ENCODE assay signal across 8 cellular contexts in genomic region chr19:44745386-44745831, GRCh38. TPM values are rescaled to one million over a fixed set of nuclear protein-coding genes. Genes with fewer than 3 reads are reported as not detected.
DNase-seq lines count a peak whose midpoint lies in the region; ATAC-seq and TF ChIP-seq lines count a peak whose summit lies in the region.

No MANE protein-coding gene starts in this region.

- no peak overlapping the region for H3K9ac ChIP-seq in trophoblast cell (ENCODE audit: low read length)

- ATAC-seq in HG03139 (IDR thresholded peaks at IDR 0.05; ENCODE audit: unreplicated experiment) = no peak

- H4K12ac ChIP-seq in trophoblast cell (ENCODE audit: low read depth, low read length) = no peak overlapping the region

- no peak overlapping the region for H2BK5ac ChIP-seq in trophoblast cell (ENCODE audit: low read depth, low read length, poor library complexity)

- CTCF ChIA-PET in RWPE1 (lab: Yijun Ruan, JAX) = interaction anchor here (0.6 to 1.9 kb wide), 2 partner anchors 21 to 311 kb away, joined by 3 to 11 read pairs; no protein-coding TSS in a partner anchor

- no peak overlapping the region for H2AK5ac ChIP-seq in trophoblast cell (ENCODE audit: low read length)

- no peak overlapping the region for H4K8ac ChIP-seq in trophoblast cell (ENCODE audit: low read depth, low read length)

- H3K23ac ChIP-seq in trophoblast cell (ENCODE audit: low read length) = no peak overlapping the region

- no peak overlapping the region for H2BK12ac ChIP-seq in trophoblast cell (ENCODE audit: low read length)

- H3K79me1 ChIP-seq in trophoblast cell (ENCODE audit: low read length) = peaks cover 4% of the 10 kb centered on the region

- peaks cover 6% of the 10 kb centered on the region for H3K9me3 ChIP-seq in trophoblast cell (ENCODE audit: insufficient read depth, low read depth, low read length)

- H3K4ac ChIP-seq in trophoblast cell (ENCODE audit: low read depth, low read length) = no peak overlapping the region

- peaks cover 6% of the 10 kb centered on the region for H3K27me3 ChIP-seq in trophoblast cell (ENCODE audit: insufficient read depth, low read length)

- POLR2A ChIA-PET in RWPE1 (lab: Yijun Ruan, JAX; ENCODE audit: low non-redundant PET) = no interaction called here

- H2BK120ac ChIP-seq in trophoblast cell (ENCODE audit: insufficient read depth, low read length, poor library complexity) = no peak overlapping the region

- H3K36me3 ChIP-seq in trophoblast cell (ENCODE audit: control insufficient read depth in 1 of 2, insufficient read depth in 2 of 2, low read length in 2 of 2) = no peaks in the 10 kb centered on the region

- peaks cover 12 to 14% of the 10 kb centered on the region in 2 experiments for H3K4me1 ChIP-seq in trophoblast cell (ENCODE audit: control insufficient read depth in 1 of 2, insufficient read depth in 2 of 2, low read length in 2 of 2)

- no peak overlapping the region for H3K14ac ChIP-seq in trophoblast cell (ENCODE audit: low read length)

- no peak overlapping the region for H3K4me3 ChIP-seq in fibroblast of pulmonary artery (replicated peaks; ENCODE audit: low read depth, low read length)
- no peak overlapping the region for H3K4me3 ChIP-seq in trophoblast cell (ENCODE audit: low read depth, low read length)

- peak overlapping the region; percentile 98 for H3K27ac ChIP-seq in RWPE1
- H3K27ac ChIP-seq in trophoblast cell (ENCODE audit: low read depth, low read length) = no peak overlapping the region

- H4K91ac ChIP-seq in trophoblast cell (ENCODE audit: low read depth, low read length) = no peak overlapping the region

- H3K79me2 ChIP-seq in trophoblast cell (ENCODE audit: control insufficient read depth, insufficient read depth, low read length, poor library complexity) = no peaks in the 10 kb centered on the region

- peak; percentile 61 for DNase-seq in COLO668 (lab: John Stamatoyannopoulos, UW; ENCODE audit: unreplicated experiment)
- DNase-seq in RWPE1 (ENCODE audit: low spot score) = no peak
- DNase-seq in fibroblast of pulmonary artery (ENCODE audit: low read depth) = peak; percentile 92
- peak; percentile 60 to 63 for DNase-seq in trophoblast cell
- no peak for DNase-seq in occipital lobe (lab: John Stamatoyannopoulos, UW)
- no peak for DNase-seq in COR-L47 (lab: John Stamatoyannopoulos, UW)
- DNase-seq in pons (ENCODE audit: low spot score) = no peak

- H3K4me2 ChIP-seq in trophoblast cell (ENCODE audit: low read length) = no peak overlapping the region

- TF ChIP-seq CTCF in RWPE1 (conservative IDR thresholded peaks at IDR 0.05; ENCODE audit: low read depth) (no peak), fibroblast of pulmonary artery (IDR thresholded peaks at IDR 0.05; ENCODE audit: low read length, missing control alignments) (no peak)

- H3K18ac ChIP-seq in trophoblast cell (ENCODE audit: low read length) = no peak overlapping the region

- H2AFZ ChIP-seq in trophoblast cell (ENCODE audit: insufficient read depth, low read length, poor library complexity) = no peak overlapping the region

- WGBS in trophoblast cell (ENCODE audit: extremely low coverage, insufficient coverage, insufficient read length) = no CpG with 5 or more reads among the region's 9 CpGs

RNA-seq across cellular contexts. Expression of gene BCL3, which starts 3.1 kb away (rescaled TPM):
- 1.7 and 2.0 TPM in 2 replicates for polyA plus RNA-seq in trophoblast cell (2013)
- not detected for total RNA-seq in occipital lobe

RNA-seq across cellular contexts. Expression of gene CBLC, which starts 32.3 kb away (rescaled TPM):
- polyA plus RNA-seq in trophoblast cell (2013) = 1.4 and 1.7 TPM in 2 replicates
- not detected for total RNA-seq in occipital lobe

RNA-seq across cellular contexts. Expression of gene CEACAM16, which starts 46.5 kb away (rescaled TPM):
- not detected in 2 replicates for polyA plus RNA-seq in trophoblast cell (2013)
- total RNA-seq in occipital lobe = not detected

Comparison
In these comparisons a context has a peak if more than half of its experiments do, and no peak if none do; other contexts are left out.
1. DNase-seq: peak in COLO668 (single experiment), fibroblast of pulmonary artery (single experiment) and trophoblast cell (2 of 2); none in RWPE1 (single experiment), occipital lobe (single experiment), COR-L47 (single experiment) and pons (single experiment).